ENCODE assay signal across 29 cellular contexts in the genomic region with DNA sequence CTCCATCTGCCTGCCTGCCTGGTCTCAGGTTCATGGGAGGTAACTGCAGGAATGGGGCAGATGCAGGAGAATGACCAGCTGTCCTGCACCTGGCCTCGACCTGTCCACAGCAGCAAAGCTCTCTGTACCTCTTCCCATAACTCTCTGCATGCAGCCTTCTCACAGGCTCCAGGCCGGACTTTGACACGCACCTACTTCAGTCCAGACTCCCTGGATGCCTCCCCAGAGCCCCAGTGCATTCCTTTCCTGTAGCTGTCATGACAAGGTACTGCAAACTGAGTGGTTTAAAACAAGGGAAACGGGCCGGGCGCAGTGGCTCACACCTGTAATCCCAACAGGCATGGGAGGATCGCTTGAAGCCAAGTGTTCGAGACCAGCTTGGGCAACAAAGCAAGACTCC. TPM values are rescaled to one million over a fixed set of nuclear protein-coding genes. Genes with fewer than 3 reads are reported as not detected.
"Had no signal": no experiment of that assay in that cellular context is flagged by ENCODE, and none has a peak within 500 bp of the region (broad histone marks: within the 10 kb centered on the region; RNA-seq: fewer than 3 reads in every experiment).

No MANE protein-coding gene starts in this region.

- H3K36me3 ChIP-seq: adrenal gland, cardiac muscle cell, Peyer's patch, SJSA1 had no signal

- DNase-seq: activated CD4-positive, alpha-beta memory T cell treated with anti-CD3 and anti-CD28 coated beads for 36 hours; activated CD4-positive, alpha-beta T cell treated with anti-CD3 and anti-CD28 coated beads, Interleukin-2, amount 10 ng/mL, durations not matched to agents 24 days and 14 days; activated CD8-positive, alpha-beta memory T cell treated with anti-CD3 and anti-CD28 coated beads, Interleukin-2, amount 50 U/mL, for 4 hours; activated gamma-delta T cell treated with Interleukin-2 at 50 U/mL for 16 hours; activated naive CD4-positive, alpha-beta T cell treated with anti-CD3 and anti-CD28 coated beads for 36 hours; activated T-cell treated with anti-CD3 and anti-CD28 coated beads for 4 hours; activated T-cell treated with anti-CD3 and anti-CD28 coated beads, Interleukin-2, amount 50 U/mL, for 4 hours; adrenal gland; IMR-90; NCI-H1092 treated with DMSO at 0.1 percent for 48 hours; NCI-H1417; NCI-H1694; NCI-H1930; NCI-H2081 treated with DMSO at 0.1 percent for 48 hours; NCI-H226; NCI-H446 treated with DMSO at 0.1 percent for 48 hours; NCI-H524; NCI-H69; NCI-H82; PC-3; Peyer's patch; RPMI8226; SHP77 treated with DMSO at 0.1 percent for 48 hours; SK-N-SH; T-helper 1 cell; T1000 had no signal

- H3K9ac ChIP-seq: SK-N-SH had no signal

- H3K9me3 ChIP-seq: adrenal gland, Peyer's patch, SJSA1, SK-N-SH had no signal

- H3K27ac ChIP-seq: adrenal gland, cardiac muscle cell, Peyer's patch, SJSA1 had no signal

- H3K4me1 ChIP-seq: adrenal gland, Peyer's patch, SJSA1 had no signal

- FAIRE-seq: K562 had no signal

- H3K27me3 ChIP-seq: adrenal gland, cardiac muscle cell, Peyer's patch had no signal

- H3K4me3 ChIP-seq: adrenal gland, cardiac muscle cell, K562, Peyer's patch, SJSA1 had no signal

RNA-seq across cellular contexts. Expression of a gene that starts 3.3 kb away (rescaled TPM):
- polyA plus RNA-seq: adrenal gland, cardiac muscle cell, IMR-90, K562, SK-N-SH had no signal

RNA-seq across cellular contexts. Expression of a gene that starts 47.2 kb away (rescaled TPM):
- polyA plus RNA-seq: IMR-90 had no signal
